33 cellular contexts compared by ENCODE assay signal in the genomic region with DNA sequence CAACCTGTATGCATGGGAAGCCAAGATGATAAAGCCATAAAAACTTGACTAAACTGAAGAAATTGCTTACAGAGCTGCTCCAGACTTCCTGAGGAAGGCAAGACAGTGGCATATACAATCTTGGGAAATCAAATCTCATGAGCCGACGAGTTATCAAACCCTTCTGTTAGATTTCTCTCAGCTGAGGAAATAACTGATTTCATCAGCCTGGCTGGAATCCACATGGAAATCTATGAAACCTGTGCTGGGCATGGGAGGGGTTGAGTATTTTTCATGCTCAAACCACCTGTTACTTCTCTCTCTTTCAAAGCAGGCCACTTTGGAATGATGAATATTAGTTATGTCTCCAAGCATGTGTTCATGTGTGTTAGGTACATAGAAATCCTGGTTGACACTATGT.
"Had no signal": no experiment of that assay in that cellular context is flagged by ENCODE, and none has a peak within 500 bp of the region (broad histone marks: within the 10 kb centered on the region; RNA-seq: fewer than 3 reads in every experiment).

No MANE protein-coding gene starts in this region.

- DNase-seq: Karpas-422, Kasumi-1, MG63, MM.1S, MV-4-11, NCI-H1048, NCI-H1092, NCI-H1092 treated with DMSO at 0.1 percent for 48 hours, NCI-H1105, NCI-H1105 treated with DMSO at 0.1 percent for 48 hours, NCI-H1417, NCI-H1417 treated with DMSO at 0.1 percent for 48 hours, NCI-H1436, NCI-H1436 treated with DMSO at 0.1 percent for 48 hours, NCI-H146, NCI-H1694, NCI-H1694 treated with DMSO at 0.1 percent for 48 hours, NCI-H187, NCI-H187 treated with DMSO at 0.1 percent for 48 hours, NCI-H1930, NCI-H2029, NCI-H2029 treated with DMSO at 0.1 percent for 48 hours, NCI-H2081, NCI-H2081 treated with DMSO at 0.1 percent for 48 hours, NCI-H2107, NCI-H2171, NCI-H2227 treated with DMSO at 0.1 percent for 48 hours, NCI-H226, NCI-H345, NCI-H446, NCI-H446 treated with DMSO at 0.1 percent for 48 hours, NCI-H510A, NCI-H510A treated with DMSO at 0.1 percent for 48 hours had no signal

- H3K9me3 ChIP-seq: MG63 had no signal

- H3K27me3 ChIP-seq: MG63 had no signal

- H3K4me3 ChIP-seq: MG63 had no signal

- H3K36me3 ChIP-seq: MG63 had no signal
